23 cellular contexts compared by ENCODE assay signal in the genomic region with DNA sequence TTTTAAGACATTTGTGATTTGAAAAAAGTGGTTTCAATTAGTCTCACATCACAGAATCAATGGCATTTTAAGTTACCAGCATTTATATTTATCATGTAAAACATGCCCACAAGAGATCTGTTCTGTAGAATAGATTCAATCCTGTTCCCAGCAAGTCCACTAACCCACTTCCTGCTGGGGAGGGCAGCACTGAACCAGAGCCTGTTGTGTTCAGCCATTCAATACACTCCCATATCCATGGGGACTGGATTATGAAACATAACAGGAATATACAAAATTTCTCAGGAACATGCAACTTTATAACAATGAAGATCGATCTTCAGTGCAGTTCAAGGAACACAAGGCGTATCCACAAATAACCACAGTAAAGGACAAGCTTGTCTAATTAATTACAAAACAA. TPM values are rescaled to one million over a fixed set of nuclear protein-coding genes. Genes with fewer than 3 reads are reported as not detected.
DNase-seq lines count a peak whose midpoint lies in the region; ATAC-seq and TF ChIP-seq lines count a peak whose summit lies in the region.
"Had no signal": no experiment of that assay in that cellular context is flagged by ENCODE, and none has a peak within 500 bp of the region (broad histone marks: within the 10 kb centered on the region; RNA-seq: fewer than 3 reads in every experiment).

No MANE protein-coding gene starts in this region.

- H3K27ac ChIP-seq in SJCRH30, result peak overlapping the region; percentile 89
- H3K27ac ChIP-seq in foreskin keratinocyte, result no peak overlapping the region
- H3K27ac ChIP-seq: psoas muscle, skin epidermis, tibial artery had no signal

- H3K9me3 ChIP-seq in SJCRH30 (replicated peaks) (peaks cover 6% of the 10 kb centered on the region), skeletal muscle satellite cell (replicated peaks; ENCODE audit: low read length) (no peaks in the 10 kb centered on the region)
- H3K9me3 ChIP-seq: psoas muscle, tibial artery had no signal

- H3K4me3 ChIP-seq in SJCRH30 (no peak overlapping the region), skeletal muscle satellite cell (ENCODE audit: low read length) (no peak overlapping the region)
- H3K4me3 ChIP-seq: GM23338, psoas muscle, skin epidermis, tibial artery had no signal

- no peak for ATAC-seq in foreskin keratinocyte
- no peak for ATAC-seq in GM21786 (IDR thresholded peaks at IDR 0.05; ENCODE audit: unreplicated experiment)
- no peak for ATAC-seq in GM21526 (IDR thresholded peaks at IDR 0.05; ENCODE audit: low FRiP score, unreplicated experiment)
- ATAC-seq: activated CD8-positive, alpha-beta T cell treated with anti-CD3 and anti-CD28 coated beads, Interleukin-2, amount 10 ng/mL, durations not matched to agents 7 days and 5 days; esophagus mucosa; stimulated activated naive CD8-positive, alpha-beta T cell treated with anti-CD3 and anti-CD28 coated beads, Interleukin-15, Interleukin-2, amounts not matched to agents 100 U/mL and 50 U/mL, for 24 hours had no signal

- DNase-seq in ELR (ENCODE audit: low read depth) (peak; percentile 60), SJCRH30 (peak in 1 of 2 experiments; percentile 44), foreskin keratinocyte (no peak), HPDE6-E6E7 (ENCODE audit: extremely low spot score) (no peak)
- DNase-seq: activated B cell treated with CpG ODN at 0.5 μM for 24 hours; activated CD8-positive, alpha-beta T cell treated with anti-CD3 and anti-CD28 coated beads, Interleukin-2, amount 10 ng/mL, durations not matched to agents 7 days and 5 days; activated naive CD4-positive, alpha-beta T cell treated with anti-CD3 and anti-CD28 coated beads for 36 hours; activated T-cell treated with anti-CD3 and anti-CD28 coated beads, Interleukin-2, amount 50 U/mL, for 24 hours; central memory CD4-positive, alpha-beta T cell; midbrain; NCI-H1694; NCI-H774; psoas muscle; stimulated activated CD4-positive, alpha-beta T cell treated with anti-CD3 and anti-CD28 coated beads, Interleukin-2, amount 100 ng/mL, for 48 hours; stimulated activated naive CD8-positive, alpha-beta T cell treated with anti-CD3 and anti-CD28 coated beads, Interleukin-15, Interleukin-2, amounts not matched to agents 100 U/mL and 50 U/mL, for 24 hours; T-helper 9 cell; tibial artery had no signal

- peak; percentile 10 for TF ChIP-seq CTCF in foreskin keratinocyte (conservative IDR thresholded peaks at IDR 0.05)

- peak overlapping the region; percentile 73 for H3K4me2 ChIP-seq in skeletal muscle satellite cell (ENCODE audit: low read length)
- H3K4me2 ChIP-seq: GM23338 had no signal

- peak overlapping the region; percentile 25 for H3K9ac ChIP-seq in skeletal muscle satellite cell (ENCODE audit: low read depth, low read length)

- H3K27me3 ChIP-seq in SJCRH30 (no peaks in the 10 kb centered on the region), foreskin keratinocyte (no peaks in the 10 kb centered on the region), skeletal muscle satellite cell (ENCODE audit: control insufficient read depth, insufficient read depth, low read length) (no peaks in the 10 kb centered on the region)
- H3K27me3 ChIP-seq: tibial artery had no signal

- H3K36me3 ChIP-seq in SJCRH30 (no peaks in the 10 kb centered on the region), skeletal muscle satellite cell (ENCODE audit: insufficient read depth, low read length) (no peaks in the 10 kb centered on the region)
- H3K36me3 ChIP-seq: tibial artery had no signal

- H3K4me1 ChIP-seq in SJCRH30, result peaks cover 30% of the 10 kb centered on the region
- H3K4me1 ChIP-seq in foreskin keratinocyte, result peaks cover 20% of the 10 kb centered on the region
- H3K4me1 ChIP-seq in skeletal muscle satellite cell (ENCODE audit: control insufficient read depth, insufficient read depth, low read length), result peaks cover 50% of the 10 kb centered on the region

RNA-seq across cellular contexts. Expression of a gene that starts 24.4 kb away (rescaled TPM):
- total RNA-seq in SJCRH30 (2014; rRNA removed; shearing (Covaris generic)), result 2.5 and 2.6 TPM in 2 replicates
- total RNA-seq in foreskin keratinocyte, result 10.1 and 11.6 TPM in 2 replicates
- polyA plus RNA-seq in foreskin keratinocyte, result 1.8 TPM in 2 replicates
- total RNA-seq in skeletal muscle satellite cell (2012; rRNA removed), result 1.3 and 5.3 TPM in 2 replicates
